8 cellular contexts compared by ENCODE assay signal in genomic region chr17:57671546-57672204, GRCh38.
DNase-seq lines count a peak whose midpoint lies in the region; ATAC-seq, FAIRE-seq and TF ChIP-seq lines count a peak whose summit lies in the region.

No MANE protein-coding gene starts in this region.

- H3K4me2 ChIP-seq in A549: peak overlapping the region; percentile 26; the same call in 1 of the 3 replicates

- CTCF ChIA-PET in A549 (lab: Yijun Ruan, JAX): interaction anchor here (0.6 to 10.8 kb wide), 116 partner anchors 9 to 559 kb away, joined by 3 to 104 read pairs (median 4); partner anchors contain the start of gene CCDC182

- no peak for TF ChIP-seq POLR2A in A549 (IDR thresholded peaks at IDR 0.05; ENCODE audit: low read length)

- TF ChIP-seq CTCF in A549 (IDR thresholded peaks at IDR 0.05) (peak; percentile 98), fibroblast of the aortic adventitia (IDR thresholded peaks at IDR 0.05; ENCODE audit: insufficient read depth, low read length) (peak; percentile 99), neutrophil (IDR thresholded peaks at IDR 0.05) (peak; percentile 52)

- no peaks in the 10 kb centered on the region for H3K9me3 ChIP-seq in A549
- no peaks in the 10 kb centered on the region for H3K9me3 ChIP-seq in neutrophil

- peak overlapping the region; percentile 36 to 48; a peak in 4 of 6 replicates for H3K27ac ChIP-seq in A549
- no peak overlapping the region for H3K27ac ChIP-seq in neutrophil

- H3K4me1 ChIP-seq in A549: peaks cover 14% of the 10 kb centered on the region
- peaks cover 6 to 7% of the 10 kb centered on the region in 2 experiments for H3K4me1 ChIP-seq in neutrophil (ENCODE audit: control insufficient read depth in 1 of 2, insufficient read depth in 1 of 2, low read depth in 1 of 2, low read length in 1 of 2)

- POLR2A ChIA-PET in A549 (lab: Yijun Ruan, JAX): interaction anchor here (1.1 kb wide), 1 partner anchor 429 kb away, joined by 3 read pairs; no protein-coding TSS in a partner anchor

- peak; percentile 93 to 96 for TF ChIP-seq RAD21 in A549 (conservative IDR thresholded peaks at IDR 0.05 in 1 of 2, IDR thresholded peaks at IDR 0.05 in 1 of 2)

- WGBS in A549 (ENCODE audit: missing lambda C conversion rate): 37% methylated on average over 16 of the region's 16 CpGs

- peak; percentile 93 to 99 for ATAC-seq in A549
- ATAC-seq in GM18868 (IDR thresholded peaks at IDR 0.05; ENCODE audit: unreplicated experiment): peak; percentile 70

- TF ChIP-seq EP300 in A549 (IDR thresholded peaks at IDR 0.05): no peak

- H3K4me3 ChIP-seq in A549: no peak overlapping the region
- H3K4me3 ChIP-seq in fibroblast of the aortic adventitia (ENCODE audit: low read depth, low read length): peak overlapping the region; percentile 3
- H3K4me3 ChIP-seq in neutrophil (ENCODE audit: low read depth in 1 of 2, low read length in 1 of 2): no peak overlapping the region

- H3K36me3 ChIP-seq in neutrophil: no peaks in the 10 kb centered on the region

- FAIRE-seq in A549 (lab: Jason Lieb, UNC): no peak

- H3K27me3 ChIP-seq in neutrophil: no peaks in the 10 kb centered on the region

- DNase-seq in A549 (ENCODE audit: low read depth in 1 of 2, low spot score in 1 of 2) (peak; percentile 81 to 95), LHCN-M2 (ENCODE audit: low read depth) (peak; percentile 74), RKO (ENCODE audit: low spot score) (peak; percentile 70), fibroblast of the aortic adventitia (ENCODE audit: low read depth) (peak; percentile 76), superior temporal gyrus (ENCODE audit: extremely low spot score) (peak; percentile 92)
- peak; percentile 41 to 46 for DNase-seq in activated T-helper 1 cell treated with anti-CD3 and anti-CD28 coated beads, Interleukin-2, amount 50 U/mL, for 16 hours (ENCODE audit: low read depth in 1 of 2, low spot score in 1 of 2)

TF ChIP-seq in A549, 52 proteins besides CTCF, POLR2A, EP300 and RAD21:
- TF ChIP-seq ZC3H11A (IDR thresholded peaks at IDR 0.05) (no peak), MAFK (IDR thresholded peaks at IDR 0.05; ENCODE audit: partially characterized antibody) (peak; percentile 55), ESRRA (IDR thresholded peaks at IDR 0.05; ENCODE audit: borderline replicate concordance, low read length) (peak; percentile 99), SMC3 (IDR thresholded peaks at IDR 0.05) (peak; percentile 97), HOXB5 (CRISPR knock-in tag; IDR thresholded peaks at IDR 0.05) (no peak), FOSB (CRISPR knock-in tag; IDR thresholded peaks at IDR 0.05) (no peak)
